Comparison of ENCODE assay signal across 19 cellular contexts in the genomic region with DNA sequence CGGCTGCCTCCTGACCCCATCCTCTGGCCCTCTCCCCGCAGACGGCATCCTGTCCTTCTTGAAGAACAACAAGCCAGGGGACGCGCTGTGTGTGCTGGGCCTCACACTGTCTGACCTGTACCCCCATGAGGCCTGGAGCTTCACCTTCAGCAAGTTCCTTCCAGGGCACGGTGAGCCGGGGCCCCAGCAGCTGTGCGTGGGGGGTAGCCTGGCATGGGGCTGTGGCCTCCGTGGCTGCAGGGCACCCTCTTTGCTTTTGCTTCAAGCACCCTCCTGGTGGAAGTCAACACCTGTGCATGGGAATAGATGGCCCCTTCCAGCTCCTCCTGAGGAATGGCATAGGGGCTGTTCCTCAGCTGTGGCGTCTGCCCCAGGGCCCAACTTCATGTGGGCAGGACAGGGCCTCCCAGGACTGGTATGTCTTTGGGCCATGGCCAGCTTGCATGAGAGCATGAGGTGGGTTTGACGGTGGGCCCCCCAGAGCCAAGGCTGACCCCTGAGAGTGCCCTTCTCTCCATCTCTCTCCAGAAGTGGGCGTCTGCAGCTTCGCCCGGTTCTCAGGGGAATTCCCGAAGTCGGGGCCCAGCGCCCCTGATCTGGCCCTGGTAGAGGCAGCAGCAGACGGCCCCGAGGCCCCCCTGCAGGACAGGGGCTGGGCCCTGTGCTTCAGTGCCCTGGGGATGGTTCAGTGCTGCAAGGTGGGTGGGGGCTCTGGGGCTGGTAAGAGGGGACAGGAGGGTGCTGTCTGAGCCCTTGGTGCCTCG. TPM values are rescaled to one million over a fixed set of nuclear protein-coding genes. Genes with fewer than 3 reads are reported as not detected.
DNase-seq lines count a peak whose midpoint lies in the region; ATAC-seq and TF ChIP-seq lines count a peak whose summit lies in the region.
"Had no signal": no experiment of that assay in that cellular context is flagged by ENCODE, and none has a peak within 500 bp of the region (broad histone marks: within the 10 kb centered on the region; RNA-seq: fewer than 3 reads in every experiment).

No MANE protein-coding gene starts in this region.

- no peak for ATAC-seq in activated B cell treated with CpG ODN at 0.5 μM for 24 hours (ENCODE audit: low read depth)
- ATAC-seq in HG02571 (IDR thresholded peaks at IDR 0.05; ENCODE audit: unreplicated experiment) = no peak

- H3K4me1 Mint-ChIP-seq in Calu3 (ENCODE audit: low read depth, unreplicated experiment) = peaks cover 10% of the 10 kb centered on the region
- peaks cover 31% of the 10 kb centered on the region for H3K4me1 Mint-ChIP-seq in activated B cell treated with CpG ODN at 0.5 μM for 24 hours

- intact Hi-C loops in Calu3 (cut with micrococcal nuclease; ENCODE audit: unreplicated experiment) = no loop called here
- intact Hi-C loops in activated B cell treated with CpG ODN at 0.5 μM for 24 hours (cut with micrococcal nuclease) = loop anchor here (1.0 to 2.0 kb wide), 7 partner anchors 9 to 257 kb away; no protein-coding TSS in a partner anchor
- intact Hi-C loops in spleen (cut with DNase I; ENCODE audit: low total_unique reads) = no loop called here
- intact Hi-C loops in A673 (cut with micrococcal nuclease; ENCODE audit: unreplicated experiment) = no loop called here

- BruUV-seq in Calu3 (replicated peaks; lab: Mats Ljungman, UMichigan) (no TSS peak), A673 (replicated peaks; lab: Mats Ljungman, UMichigan) (no TSS peak)

- H3K9me3 ChIP-seq in spleen (no peaks in the 10 kb centered on the region), A673 (ENCODE audit: low read depth, low read length, poor library complexity, severe bottlenecking) (no peaks in the 10 kb centered on the region)
- H3K9me3 ChIP-seq: colonic mucosa, SJCRH30, tibial artery had no signal

- H3K9me3 Mint-ChIP-seq in Calu3 (ENCODE audit: low read depth, unreplicated experiment) (no peaks in the 10 kb centered on the region), activated B cell treated with CpG ODN at 0.5 μM for 24 hours (no peaks in the 10 kb centered on the region)
- H3K9me3 Mint-ChIP-seq: activated naive CD8-positive, alpha-beta T cell treated with anti-CD3 and anti-CD28 coated beads, Interleukin-2, amount 10 ng/mL, durations not matched to agents 7 days and 5 days; natural killer cell treated with Interleukin-12 subunit alpha and Interleukin-12 subunit beta and Interleukin-15 and Interleukin-18, amount 100 ng/mL, for 72 hours; T-cell had no signal

- DNase-seq in Calu3 (no peak), H7 (peak; percentile 53), activated B cell treated with CpG ODN at 0.5 μM for 24 hours (no peak), spleen (no peak), NCI-H524 (lab: John Stamatoyannopoulos, UW) (no peak), A673 (ENCODE audit: low spot score) (no peak)
- DNase-seq: NCI-H146, NCI-H446, SJCRH30, tibial artery had no signal

- H3K36me3 ChIP-seq in H7 (replicated peaks; ENCODE audit: control insufficient read depth, insufficient read depth, low read length) (0 out of 2 replicates have a peak, but pooled peaks cover 1% of the 10 kb centered on the region), spleen (no peaks in the 10 kb centered on the region), A673 (ENCODE audit: insufficient read depth, low read length, poor library complexity, severe bottlenecking) (no peaks in the 10 kb centered on the region)
- H3K36me3 ChIP-seq: cardiac muscle cell, colonic mucosa, SJCRH30 had no signal

- no peak overlapping the region for H3K4me3 ChIP-seq in H7 (ENCODE audit: insufficient read depth, low read depth, low read length)
- H3K4me3 ChIP-seq in spleen = peak overlapping the region in 1 of 8 donors; percentile 64
- H3K4me3 ChIP-seq in A673 (ENCODE audit: low read depth, low read length, poor library complexity, severe bottlenecking) = no peak overlapping the region
- H3K4me3 ChIP-seq: cardiac muscle cell, colonic mucosa, SJCRH30, tibial artery had no signal

- POLR2A ChIA-PET in activated B cell treated with CpG ODN at 0.5 μM for 24 hours (lab: Charles Lee) (interaction anchor here (0.6 to 4.0 kb wide), 24 partner anchors 9 to 302 kb away, joined by 3 to 118 read pairs (median 10); no protein-coding TSS in a partner anchor), A673 (lab: Charles Lee; ENCODE audit: low non-redundant PET) (no interaction called here)

- H3K4me1 ChIP-seq in spleen = peaks cover 11 to 60% (median 40%) of the 10 kb centered on the region in 6 donors
- H3K4me1 ChIP-seq in A673 (ENCODE audit: insufficient read depth, low read length, poor library complexity, severe bottlenecking) = no peaks in the 10 kb centered on the region
- H3K4me1 ChIP-seq: ascending aorta, colonic mucosa had no signal

- TF ChIP-seq CTCF in Calu3 (IDR thresholded peaks at IDR 0.05; ENCODE audit: unreplicated experiment) = no peak
- no peak for TF ChIP-seq CTCF in activated B cell treated with CpG ODN at 0.5 μM for 24 hours (IDR thresholded peaks at IDR 0.05)
- TF ChIP-seq CTCF in spleen (IDR thresholded peaks at IDR 0.05 in 8 of 11, conservative IDR thresholded peaks at IDR 0.05 in 3 of 11) = no peak
- TF ChIP-seq CTCF in A673 (conservative IDR thresholded peaks at IDR 0.05; ENCODE audit: low read depth, low read length) = no peak

- TF ChIP-seq POLR2A in spleen (IDR thresholded peaks at IDR 0.05) = no peak

- H3K4me3 Mint-ChIP-seq in Calu3 (ENCODE audit: low read depth, unreplicated experiment) = no peak overlapping the region
- H3K4me3 Mint-ChIP-seq in activated B cell treated with CpG ODN at 0.5 μM for 24 hours = peak overlapping the region; percentile 88
- H3K4me3 Mint-ChIP-seq: CD14-positive monocyte had no signal

- H3K27ac Mint-ChIP-seq in Calu3 (ENCODE audit: unreplicated experiment) = peak overlapping the region; percentile 39
- peak overlapping the region; percentile 56 for H3K27ac Mint-ChIP-seq in activated B cell treated with CpG ODN at 0.5 μM for 24 hours
- H3K27ac Mint-ChIP-seq: activated naive CD8-positive, alpha-beta T cell treated with anti-CD3 and anti-CD28 coated beads, Interleukin-2, amount 10 ng/mL, durations not matched to agents 7 days and 5 days; natural killer cell treated with Interleukin-12 subunit alpha and Interleukin-12 subunit beta and Interleukin-15 and Interleukin-18, amount 100 ng/mL, for 72 hours had no signal

- H3K36me3 Mint-ChIP-seq in Calu3 (ENCODE audit: insufficient read depth, unreplicated experiment) = peaks cover 28% of the 10 kb centered on the region
- peaks cover 7% of the 10 kb centered on the region for H3K36me3 Mint-ChIP-seq in activated B cell treated with CpG ODN at 0.5 μM for 24 hours (ENCODE audit: low read depth)
- H3K36me3 Mint-ChIP-seq: natural killer cell treated with Interleukin-12 subunit alpha and Interleukin-12 subunit beta and Interleukin-15 and Interleukin-18, amount 100 ng/mL, for 72 hours; T-cell had no signal

- no peaks in the 10 kb centered on the region for H3K27me3 ChIP-seq in H7 (ENCODE audit: control insufficient read depth, insufficient read depth, low read length)
- H3K27me3 ChIP-seq in spleen (replicated peaks in 1 of 7) = peaks cover 0 to 18% (median 0%) of the 10 kb centered on the region in 7 donors
- no peaks in the 10 kb centered on the region for H3K27me3 ChIP-seq in A673 (replicated peaks; ENCODE audit: insufficient read depth, low read depth, low read length, poor library complexity)
- H3K27me3 ChIP-seq: ascending aorta, cardiac muscle cell, colonic mucosa, SJCRH30, tibial artery had no signal

- H3K27ac ChIP-seq in spleen = peak overlapping the region in 5 of 8 donors; percentile 11 to 80 (median 74)
- no peak overlapping the region for H3K27ac ChIP-seq in A673 (ENCODE audit: low read depth, low read length, poor library complexity, severe bottlenecking)
- H3K27ac ChIP-seq: ascending aorta, cardiac muscle cell, colonic mucosa, SJCRH30, tibial artery had no signal

- H3K27me3 Mint-ChIP-seq in Calu3 (ENCODE audit: unreplicated experiment) = peaks cover 3% of the 10 kb centered on the region
- H3K27me3 Mint-ChIP-seq in activated B cell treated with CpG ODN at 0.5 μM for 24 hours = no peaks in the 10 kb centered on the region

- WGBS in spleen, 5 donors = 72 to 83% (median 81%) methylated on average over 10 to 20 of the region's 20 CpGs

- CTCF ChIA-PET in Calu3 (lab: Charles Lee) (interaction anchor here (0.6 to 5.0 kb wide), 6 partner anchors 37 to 258 kb away, joined by 3 to 26 read pairs (median 5); no protein-coding TSS in a partner anchor), activated B cell treated with CpG ODN at 0.5 μM for 24 hours (lab: Charles Lee) (interaction anchor here (0.7 to 3.3 kb wide), 22 partner anchors 10 to 302 kb away, joined by 3 to 66 read pairs (median 8); no protein-coding TSS in a partner anchor), A673 (lab: Charles Lee) (no interaction called here)

RNA-seq across cellular contexts. Expression of gene AMZ1, which starts 20.7 kb away (rescaled TPM):
- total RNA-seq in Calu3 (2022) = 0.12 and 0.44 TPM in 2 replicates
- 0.07 TPM in 1 of 2 replicates, not detected in the other for total RNA-seq in H7 (2014; rRNA removed; shearing (Covaris generic))
- total RNA-seq in activated B cell treated with CpG ODN at 0.5 μM for 24 hours = 5.9 and 8.3 TPM in 2 replicates
- total RNA-seq in spleen = 1 to 10 TPM in 6 of 7 donors, under 1 TPM in 1; 0.97 to 3.4 (median 1.9) TPM
- 1 to 10 TPM in 1 of 3 donors, under 1 TPM in 2; 0.20 to 1.6 (median 0.57) TPM for polyA plus RNA-seq in spleen
- not detected in 2 replicates for total RNA-seq in A673 (2021)
- total RNA-seq: ascending aorta; HT-29; natural killer cell treated with Interleukin-12 subunit alpha and Interleukin-12 subunit beta and Interleukin-15 and Interleukin-18, amount 100 ng/mL, for 72 hours had no signal
